8 cellular contexts compared by ENCODE assay signal in genomic region chr11:66727282-66727882, GRCh38. TPM values are rescaled to one million over a fixed set of nuclear protein-coding genes. Genes with fewer than 3 reads are reported as not detected.
DNase-seq lines count a peak whose midpoint lies in the region; ATAC-seq, FAIRE-seq and TF ChIP-seq lines count a peak whose summit lies in the region.

No MANE protein-coding gene starts in this region.

- 5% methylated on average over 16 of the region's 58 CpGs for WGBS in A549 (ENCODE audit: missing lambda C conversion rate)
- WGBS in thyroid gland, 2 donors, result 3 to 10% methylated on average over 14 to 30 of the region's 58 CpGs

- peak overlapping the region; percentile 85 for H3K4me2 ChIP-seq in A549

- H3K27ac ChIP-seq in A549, result peak overlapping the region; percentile 81 to 83
- no peak overlapping the region for H3K27ac ChIP-seq in SK-N-MC
- no peak overlapping the region for H3K27ac ChIP-seq in lower lobe of right lung
- no peak overlapping the region for H3K27ac ChIP-seq in thyroid gland

- no peak for TF ChIP-seq EP300 in A549 (IDR thresholded peaks at IDR 0.05)

- H3K4me3 ChIP-seq in A549 (peak overlapping the region; percentile 75), GM06990 (replicated peaks; ENCODE audit: low read depth, low read length) (peak overlapping the region; percentile 48), SK-N-MC (peak overlapping the region; percentile 81), choroid plexus epithelial cell (ENCODE audit: low read depth, low read length) (peak overlapping the region; percentile 48), lower lobe of right lung (peak overlapping the region; percentile 55), thyroid gland (replicated peaks in 1 of 3) (peak overlapping the region in 2 of 3 donors; percentile 4 to 37)

- H3K36me3 ChIP-seq in GM06990 (ENCODE audit: control insufficient read depth, insufficient read depth, low read length) (no peaks in the 10 kb centered on the region), SK-N-MC (ENCODE audit: insufficient read depth, low read length) (peaks cover 3% of the 10 kb centered on the region; the same call in 1 of the 2 replicates), lower lobe of right lung (no peaks in the 10 kb centered on the region), thyroid gland (no peaks in the 10 kb centered on the region)

- POLR2A ChIA-PET in A549 (lab: Yijun Ruan, JAX), result interaction anchor here (1.7 kb wide), 1 partner anchor 15 kb away, joined by 6 read pairs; no protein-coding TSS in a partner anchor

- CTCF ChIA-PET in A549 (lab: Yijun Ruan, JAX), result interaction anchor here (1.0 to 1.9 kb wide), 6 partner anchors 11 to 107 kb away, joined by 3 to 7 read pairs (median 4); no protein-coding TSS in a partner anchor

- DNase-seq in A549 (ENCODE audit: low read depth in 1 of 2, low spot score in 1 of 2), result peak; percentile 23 to 51
- DNase-seq in GM06990 (ENCODE audit: extremely low read depth, insufficient read length), result peak; percentile 32
- DNase-seq in SK-N-MC (ENCODE audit: low read depth, low spot score), result no peak
- peak; percentile 13 for DNase-seq in choroid plexus epithelial cell (ENCODE audit: low read depth)
- no peak for DNase-seq in lower lobe of right lung
- DNase-seq in thyroid gland, result peak; percentile 9 to 17

- H3K27me3 ChIP-seq in GM06990 (replicated peaks; ENCODE audit: control insufficient read depth, insufficient read depth, low read length) (peaks cover 8% of the 10 kb centered on the region), lower lobe of right lung (ENCODE audit: low read depth) (peaks cover 51% of the 10 kb centered on the region), thyroid gland (no peaks in the 10 kb centered on the region)

- H3K4me1 ChIP-seq in A549 (peaks cover 17% of the 10 kb centered on the region), lower lobe of right lung (peaks cover 13% of the 10 kb centered on the region), thyroid gland (peaks cover 0 to 11% of the 10 kb centered on the region in 2 donors)

- intact Hi-C loops in lower lobe of right lung (cut with DNase I) (no loop called here), thyroid gland (cut with DNase I) (no loop called here)

- no peak for TF ChIP-seq RAD21 in A549 (conservative IDR thresholded peaks at IDR 0.05 in 1 of 2, IDR thresholded peaks at IDR 0.05 in 1 of 2)

- H3K9me3 ChIP-seq in A549 (no peaks in the 10 kb centered on the region), SK-N-MC (ENCODE audit: low read depth, low read length) (no peaks in the 10 kb centered on the region), lower lobe of right lung (no peaks in the 10 kb centered on the region), thyroid gland (no peaks in the 10 kb centered on the region)

- ATAC-seq in A549 (peak; percentile 65 to 78), lower lobe of right lung (peak; percentile 59 to 70), HG03565 (IDR thresholded peaks at IDR 0.05; ENCODE audit: unreplicated experiment) (no peak), GM19324 (IDR thresholded peaks at IDR 0.05; ENCODE audit: low FRiP score, unreplicated experiment) (no peak)

- TF ChIP-seq POLR2A in A549 (IDR thresholded peaks at IDR 0.05; ENCODE audit: low read length), result peak; percentile 37; the same call in 1 of the 2 replicates
- TF ChIP-seq POLR2A in thyroid gland (IDR thresholded peaks at IDR 0.05), result no peak

- no peak for FAIRE-seq in A549 (lab: Jason Lieb, UNC)

- no peak for TF ChIP-seq CTCF in A549 (IDR thresholded peaks at IDR 0.05)
- no peak for TF ChIP-seq CTCF in GM06990 (IDR thresholded peaks at IDR 0.05; ENCODE audit: insufficient read depth, low read length, poor library complexity, severe bottlenecking)
- TF ChIP-seq CTCF in choroid plexus epithelial cell (conservative IDR thresholded peaks at IDR 0.05; ENCODE audit: low read depth, low read length), result no peak
- TF ChIP-seq CTCF in lower lobe of right lung (IDR thresholded peaks at IDR 0.05), result no peak
- no peak for TF ChIP-seq CTCF in thyroid gland (IDR thresholded peaks at IDR 0.05)

- H3K9ac ChIP-seq in SK-N-MC (ENCODE audit: insufficient read length), result peak overlapping the region; percentile 82

TF ChIP-seq in A549, 52 proteins besides CTCF, POLR2A, EP300 and RAD21:
- TF ChIP-seq CBX2 (IDR thresholded peaks at IDR 0.05; ENCODE audit: borderline replicate concordance, low read depth), result no peak
- TF ChIP-seq CHD2 (IDR thresholded peaks at IDR 0.05; ENCODE audit: low read length, partially characterized antibody), result no peak
- 0 out of 2 replicates have a peak, but pooled peaks have one; percentile 30 for TF ChIP-seq RNF2 (IDR thresholded peaks at IDR 0.05; ENCODE audit: borderline replicate concordance, low read depth)
- peak in 1 of 2 experiments; percentile 51; a peak in 1 of 5 replicates for TF ChIP-seq JUN (IDR thresholded peaks at IDR 0.05)
- peak; percentile 86 for TF ChIP-seq MAX (IDR thresholded peaks at IDR 0.05)
- peak; percentile 66 for TF ChIP-seq E2F6 (IDR thresholded peaks at IDR 0.05; ENCODE audit: borderline replicate concordance, low read depth)
- TF ChIP-seq TFCP2L1 (CRISPR knock-in tag; IDR thresholded peaks at IDR 0.05), result 0 out of 2 replicates have a peak, but pooled peaks have one; percentile 28
- no peak for TF ChIP-seq ZNF302 (CRISPR knock-in tag; IDR thresholded peaks at IDR 0.05)

RNA-seq across cellular contexts. Expression of gene SPTBN2, which starts 1.6 kb away (rescaled TPM):
- polyA plus RNA-seq in A549 (2011; rRNA removed) (4.4 and 5.8 TPM in 2 replicates), A549 (2017; fragmentation: RNase III; extraction: RNeasy Plus Mini Kit Qiagen cat#74134 plus additional on column Dnase treatment) (8.1 to 9.9 TPM (median 9.6 TPM) in 3 replicates)
- 10.1 and 11.4 TPM in 2 replicates for polyA plus RNA-seq in A549 (2012; cell fraction: cytosol; rRNA removed)
- 40.6 and 42.2 TPM in 2 replicates for polyA plus RNA-seq in A549 (2012; cell fraction: nucleus; rRNA removed)
- 5.8 and 9.0 TPM in 2 replicates for polyA minus RNA-seq in A549 (2011; rRNA and poly(A)+ RNA removed)
- total RNA-seq in lower lobe of right lung (6.4 TPM), thyroid gland (1 to 10 TPM in 2 of 4 donors, under 1 TPM in 2; 0.25 to 1.6 (median 0.83) TPM)

RNA-seq across cellular contexts. Expression of gene RBM4B, which starts 49.7 kb away (rescaled TPM):
- 30.1 and 32.7 TPM in 2 replicates for polyA plus RNA-seq in A549 (2011; rRNA removed)
- 21.0 and 26.5 TPM in 2 replicates for polyA plus RNA-seq in A549 (2012; cell fraction: cytosol; rRNA removed)
- polyA plus RNA-seq in A549 (2012; cell fraction: nucleus; rRNA removed), result 20.2 and 27.4 TPM in 2 replicates
- 24.6 to 31.0 TPM (median 28.0 TPM) in 3 replicates for polyA plus RNA-seq in A549 (2017; fragmentation: RNase III; extraction: RNeasy Plus Mini Kit Qiagen cat#74134 plus additional on column Dnase treatment)
- polyA minus RNA-seq in A549 (2011; rRNA and poly(A)+ RNA removed), result 20.2 and 24.9 TPM in 2 replicates
- total RNA-seq in lower lobe of right lung, result 17.6 TPM
- 10 to 100 TPM; 16.6 to 24.7 (median 24.2) TPM for total RNA-seq in thyroid gland

Comparison
In these comparisons a context has a peak if more than half of its experiments do, and no peak if none do; other contexts are left out.
1. ATAC-seq: peak in A549 (2 of 2) and lower lobe of right lung (2 of 2); none in HG03565 (single experiment) and GM19324 (single experiment).
2. DNase-seq: peak in A549 (2 of 2), GM06990 (single experiment), choroid plexus epithelial cell (single experiment) and thyroid gland (2 of 2); none in SK-N-MC (single experiment) and lower lobe of right lung (single experiment).
3. H3K27ac ChIP-seq: peak in A549 (2 of 2); none in SK-N-MC (single experiment), lower lobe of right lung (single experiment) and thyroid gland (0 of 3).
4. H3K4me3 ChIP-seq: peak in every context shown above with its lines; median percentile 81 in SK-N-MC; 75 in A549; 55 in lower lobe of right lung; 48 in GM06990; 48 in choroid plexus epithelial cell; 20 in thyroid gland.